34 cellular contexts compared by ENCODE assay signal in genomic region chr7:85821926-85822325, GRCh38.
"Had no signal": no experiment of that assay in that cellular context is flagged by ENCODE, and none has a peak within 500 bp of the region (broad histone marks: within the 10 kb centered on the region; RNA-seq: fewer than 3 reads in every experiment).

No MANE protein-coding gene starts in this region.

- DNase-seq: activated B cell treated with CpG ODN at 0.5 μM for 24 hours; activated CD4-positive, alpha-beta memory T cell treated with anti-CD3 and anti-CD28 coated beads for 36 hours; activated CD4-positive, alpha-beta T cell treated with anti-CD3 and anti-CD28 coated beads for 36 hours; activated CD4-positive, alpha-beta T cell treated with anti-CD3 and anti-CD28 coated beads, Interleukin-2, amount 10 ng/mL, durations not matched to agents 24 days and 14 days; activated CD8-positive, alpha-beta memory T cell treated with anti-CD3 and anti-CD28 coated beads, Interleukin-2, amount 10 ng/mL, durations not matched to agents 7 days and 5 days; activated CD8-positive, alpha-beta memory T cell treated with anti-CD3 and anti-CD28 coated beads, Interleukin-2, amount 50 U/mL, for 4 hours; activated CD8-positive, alpha-beta T cell treated with anti-CD3 and anti-CD28 coated beads, Interleukin-2, amount 10 ng/mL, durations not matched to agents 7 days and 5 days; activated effector memory CD4-positive, alpha-beta T cell treated with anti-CD3 and anti-CD28 coated beads, Interleukin-2, amount 50 U/mL, for 16 hours; activated naive CD4-positive, alpha-beta T cell treated with anti-CD3 and anti-CD28 coated beads for 36 hours; activated naive CD8-positive, alpha-beta T cell treated with anti-CD3 and anti-CD28 coated beads for 36 hours; activated naive CD8-positive, alpha-beta T cell treated with anti-CD3 and anti-CD28 coated beads, Interleukin-2, amount 50 U/mL, for 24 hours; activated T-cell treated with anti-CD3 and anti-CD28 coated beads, Interleukin-2, amount 50 U/mL, for 1 hour; activated T-cell treated with anti-CD3 and anti-CD28 coated beads, Interleukin-2, amount 50 U/mL, for 48 hours; adrenal gland; amygdala; body of pancreas; caudate nucleus; cortex of kidney; dermis blood vessel endothelial cell; effector CD4-positive, alpha-beta T cell; effector memory CD8-positive, alpha-beta T cell; erythroblast; foreskin keratinocyte; gastrocnemius medialis; SW 1271; T-cell; T1000; WERI-Rb-1 had no signal

- H3K9me3 Mint-ChIP-seq: activated B cell treated with CpG ODN at 0.5 μM for 24 hours; activated CD4-positive, alpha-beta T cell treated with anti-CD3 and anti-CD28 coated beads, Interleukin-2, amount 10 ng/mL, durations not matched to agents 24 days and 14 days; activated naive CD4-positive, alpha-beta T cell treated with anti-CD3 and anti-CD28 coated beads for 36 hours; activated naive CD4-positive, alpha-beta T cell treated with anti-CD3 and anti-CD28 coated beads, Interleukin-2, amount 50 U/mL, for 24 hours; activated naive CD8-positive, alpha-beta T cell treated with anti-CD3 and anti-CD28 coated beads, Interleukin-2, amount 50 U/mL, for 24 hours; activated T-helper 1 cell treated with anti-CD3 and anti-CD28 coated beads, Interleukin-12 subunit alpha, Interleukin-12 subunit beta, Interleukin-2, Interleukin-4 antibody, amounts not matched to agents 30 ng/mL and 10 ng/mL and 1 ng/mL, durations not matched to agents 14 hours and 24 hours and 36 hours; activated T-helper 2 cell treated with anti-CD3 and anti-CD28 coated beads, Interferon-gamma antibody, Interleukin-2, Interleukin-4, amounts not matched to agents 10 μg/mL and 5 μg/mL and 100 μg/mL, durations not matched to agents 14 hours and 24 hours and 36 hours; T-helper 1 cell treated with Interleukin-12 subunit alpha and Interleukin-12 subunit beta and Interleukin-4 antibody, amounts not matched to agents 30 μg/mL and 1 μg/mL, for 36 hours had no signal

- H3K4me3 ChIP-seq: adrenal gland, body of pancreas, esophagus muscularis mucosa, gastrocnemius medialis had no signal

- H3K36me3 Mint-ChIP-seq: activated CD4-positive, alpha-beta memory T cell treated with anti-CD3 and anti-CD28 coated beads for 36 hours; activated CD8-positive, alpha-beta memory T cell treated with anti-CD3 and anti-CD28 coated beads, Interleukin-2, amount 10 ng/mL, durations not matched to agents 7 days and 5 days; activated naive CD4-positive, alpha-beta T cell treated with anti-CD3 and anti-CD28 coated beads, Interleukin-2, amount 50 U/mL, for 24 hours; activated naive CD8-positive, alpha-beta T cell treated with anti-CD3 and anti-CD28 coated beads for 36 hours; T-cell had no signal

- H3K4me1 ChIP-seq: adrenal gland, body of pancreas, esophagus muscularis mucosa, foreskin keratinocyte, gastrocnemius medialis had no signal

- H3K9me3 ChIP-seq: adrenal gland, body of pancreas, esophagus muscularis mucosa, gastrocnemius medialis had no signal

- H3K36me3 ChIP-seq: adrenal gland, esophagus muscularis mucosa, gastrocnemius medialis, WERI-Rb-1 had no signal

- ATAC-seq: activated CD4-positive, alpha-beta T cell treated with anti-CD3 and anti-CD28 coated beads for 36 hours; activated CD4-positive, CD25-positive, alpha-beta regulatory T cell treated with anti-CD3 and anti-CD28 coated beads, Interleukin-2, amount 50 U/mL, for 24 hours; activated CD8-positive, alpha-beta memory T cell treated with anti-CD3 and anti-CD28 coated beads, Interleukin-2, amount 10 ng/mL, durations not matched to agents 7 days and 5 days; activated CD8-positive, alpha-beta T cell treated with anti-CD3 and anti-CD28 coated beads, Interleukin-2, amount 10 ng/mL, durations not matched to agents 7 days and 5 days; activated naive CD8-positive, alpha-beta T cell treated with anti-CD3 and anti-CD28 coated beads, Interleukin-2, amount 50 U/mL, for 24 hours; body of pancreas; effector memory CD8-positive, alpha-beta T cell; foreskin keratinocyte; gastrocnemius medialis; T-cell had no signal

- H3K27me3 Mint-ChIP-seq: activated B cell treated with CpG ODN at 0.5 μM for 24 hours; activated CD4-positive, alpha-beta memory T cell treated with anti-CD3 and anti-CD28 coated beads for 36 hours; activated CD4-positive, alpha-beta T cell treated with anti-CD3 and anti-CD28 coated beads for 36 hours; activated CD4-positive, alpha-beta T cell treated with anti-CD3 and anti-CD28 coated beads, Interleukin-2, amount 10 ng/mL, durations not matched to agents 24 days and 14 days; activated CD8-positive, alpha-beta memory T cell treated with anti-CD3 and anti-CD28 coated beads, Interleukin-2, amount 10 ng/mL, durations not matched to agents 7 days and 5 days; activated naive CD4-positive, alpha-beta T cell treated with anti-CD3 and anti-CD28 coated beads, Interleukin-2, amount 50 U/mL, for 24 hours; activated naive CD8-positive, alpha-beta T cell treated with anti-CD3 and anti-CD28 coated beads for 36 hours; activated naive CD8-positive, alpha-beta T cell treated with anti-CD3 and anti-CD28 coated beads, Interleukin-2, amount 50 U/mL, for 24 hours; effector memory CD8-positive, alpha-beta T cell; T-cell had no signal

- H3K4me3 Mint-ChIP-seq: activated B cell treated with CpG ODN at 0.5 μM for 24 hours; activated CD4-positive, alpha-beta memory T cell treated with anti-CD3 and anti-CD28 coated beads for 36 hours; activated CD4-positive, alpha-beta T cell treated with anti-CD3 and anti-CD28 coated beads for 36 hours; activated CD4-positive, alpha-beta T cell treated with anti-CD3 and anti-CD28 coated beads, Interleukin-2, amount 10 ng/mL, durations not matched to agents 24 days and 14 days; activated CD8-positive, alpha-beta memory T cell treated with anti-CD3 and anti-CD28 coated beads, Interleukin-2, amount 10 ng/mL, durations not matched to agents 7 days and 5 days; activated CD8-positive, alpha-beta T cell treated with anti-CD3 and anti-CD28 coated beads, Interleukin-2, amount 10 ng/mL, durations not matched to agents 7 days and 5 days; activated naive CD4-positive, alpha-beta T cell treated with anti-CD3 and anti-CD28 coated beads for 36 hours; activated naive CD4-positive, alpha-beta T cell treated with anti-CD3 and anti-CD28 coated beads, Interleukin-2, amount 50 U/mL, for 24 hours; activated naive CD8-positive, alpha-beta T cell treated with anti-CD3 and anti-CD28 coated beads for 36 hours; activated naive CD8-positive, alpha-beta T cell treated with anti-CD3 and anti-CD28 coated beads, Interleukin-2, amount 50 U/mL, for 24 hours; activated T-helper 1 cell treated with anti-CD3 and anti-CD28 coated beads, Interleukin-12 subunit alpha, Interleukin-12 subunit beta, Interleukin-2, Interleukin-4 antibody, amounts not matched to agents 30 ng/mL and 10 ng/mL and 1 ng/mL, durations not matched to agents 14 hours and 24 hours and 36 hours; effector memory CD8-positive, alpha-beta T cell; T-cell; T-helper 1 cell treated with Interleukin-12 subunit alpha and Interleukin-12 subunit beta and Interleukin-4 antibody, amounts not matched to agents 30 μg/mL and 1 μg/mL, for 36 hours had no signal

- H3K4me1 Mint-ChIP-seq: activated B cell treated with CpG ODN at 0.5 μM for 24 hours; activated CD4-positive, alpha-beta T cell treated with anti-CD3 and anti-CD28 coated beads for 36 hours; activated CD4-positive, alpha-beta T cell treated with anti-CD3 and anti-CD28 coated beads, Interleukin-2, amount 10 ng/mL, durations not matched to agents 24 days and 14 days; activated CD8-positive, alpha-beta memory T cell treated with anti-CD3 and anti-CD28 coated beads, Interleukin-2, amount 10 ng/mL, durations not matched to agents 7 days and 5 days; activated naive CD4-positive, alpha-beta T cell treated with anti-CD3 and anti-CD28 coated beads, Interleukin-2, amount 50 U/mL, for 24 hours; activated naive CD8-positive, alpha-beta T cell treated with anti-CD3 and anti-CD28 coated beads for 36 hours; activated naive CD8-positive, alpha-beta T cell treated with anti-CD3 and anti-CD28 coated beads, Interleukin-2, amount 50 U/mL, for 24 hours; T-cell had no signal

- H3K27me3 ChIP-seq: adrenal gland, body of pancreas, esophagus muscularis mucosa, foreskin keratinocyte, gastrocnemius medialis had no signal

- H3K27ac ChIP-seq: adrenal gland, body of pancreas, esophagus muscularis mucosa, foreskin keratinocyte, gastrocnemius medialis, WERI-Rb-1 had no signal

- H3K27ac Mint-ChIP-seq: activated B cell treated with CpG ODN at 0.5 μM for 24 hours; activated CD4-positive, alpha-beta memory T cell treated with anti-CD3 and anti-CD28 coated beads for 36 hours; activated CD4-positive, alpha-beta T cell treated with anti-CD3 and anti-CD28 coated beads for 36 hours; activated CD4-positive, alpha-beta T cell treated with anti-CD3 and anti-CD28 coated beads, Interleukin-2, amount 10 ng/mL, durations not matched to agents 24 days and 14 days; activated CD8-positive, alpha-beta memory T cell treated with anti-CD3 and anti-CD28 coated beads, Interleukin-2, amount 10 ng/mL, durations not matched to agents 7 days and 5 days; activated CD8-positive, alpha-beta T cell treated with anti-CD3 and anti-CD28 coated beads, Interleukin-2, amount 10 ng/mL, durations not matched to agents 7 days and 5 days; activated naive CD4-positive, alpha-beta T cell treated with anti-CD3 and anti-CD28 coated beads for 36 hours; activated naive CD4-positive, alpha-beta T cell treated with anti-CD3 and anti-CD28 coated beads, Interleukin-2, amount 50 U/mL, for 24 hours; activated naive CD8-positive, alpha-beta T cell treated with anti-CD3 and anti-CD28 coated beads for 36 hours; activated naive CD8-positive, alpha-beta T cell treated with anti-CD3 and anti-CD28 coated beads, Interleukin-2, amount 50 U/mL, for 24 hours; activated T-helper 1 cell treated with anti-CD3 and anti-CD28 coated beads, Interleukin-12 subunit alpha, Interleukin-12 subunit beta, Interleukin-2, Interleukin-4 antibody, amounts not matched to agents 30 ng/mL and 10 ng/mL and 1 ng/mL, durations not matched to agents 14 hours and 24 hours and 36 hours; activated T-helper 2 cell treated with anti-CD3 and anti-CD28 coated beads, Interferon-gamma antibody, Interleukin-2, Interleukin-4, amounts not matched to agents 10 μg/mL and 5 μg/mL and 100 μg/mL, durations not matched to agents 14 hours and 24 hours and 36 hours; effector memory CD8-positive, alpha-beta T cell; T-cell; T-helper 1 cell treated with Interleukin-12 subunit alpha and Interleukin-12 subunit beta and Interleukin-4 antibody, amounts not matched to agents 30 μg/mL and 1 μg/mL, for 36 hours had no signal
